Comparison of ENCODE assay signal across 18 cellular contexts in the genomic region with DNA sequence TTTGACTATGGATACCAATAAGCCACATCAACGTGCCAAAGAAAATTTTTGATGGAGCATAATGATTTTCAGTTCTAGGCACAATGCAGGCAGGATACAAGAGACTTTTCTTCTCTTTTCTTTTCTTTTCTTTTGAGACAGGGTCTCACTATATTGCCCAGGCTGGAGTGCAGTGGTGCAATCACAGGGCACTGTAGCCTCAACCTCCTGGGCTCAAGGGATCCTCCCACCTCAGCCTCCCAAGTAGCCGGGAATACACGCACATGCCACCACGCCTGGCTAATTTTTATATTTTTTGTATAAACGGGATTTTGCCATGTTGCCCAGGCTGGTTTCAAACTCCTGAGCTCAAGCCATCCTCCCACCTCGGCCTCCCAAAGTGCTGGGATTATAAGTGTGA. TPM values are rescaled to one million over a fixed set of nuclear protein-coding genes. Genes with fewer than 3 reads are reported as not detected.
"Had no signal": no experiment of that assay in that cellular context is flagged by ENCODE, and none has a peak within 500 bp of the region (broad histone marks: within the 10 kb centered on the region; RNA-seq: fewer than 3 reads in every experiment).

No MANE protein-coding gene starts in this region.

RNA-seq across cellular contexts. Expression of a gene that starts 7.4 kb away (rescaled TPM):
- total RNA-seq: activated naive CD4-positive, alpha-beta T cell treated with anti-CD3 and anti-CD28 coated beads for 36 hours; activated naive CD4-positive, alpha-beta T cell treated with anti-CD3 and anti-CD28 coated beads, Interleukin-2, amount 50 U/mL, for 72 hours; activated naive CD8-positive, alpha-beta T cell treated with anti-CD3 and anti-CD28 coated beads for 36 hours; activated naive CD8-positive, alpha-beta T cell treated with anti-CD3 and anti-CD28 coated beads, Interleukin-2, amount 10 ng/mL, durations not matched to agents 7 days and 5 days; activated T-cell treated with anti-CD3 and anti-CD28 coated beads, Interleukin-2, amount 50 U/mL, for 4 hours; adrenal gland; aorta; ascending aorta; body of pancreas; cardiac muscle cell; cardiac septum; cerebellum; chondrocyte had no signal
- polyA plus RNA-seq: adipose tissue, adrenal gland, aorta, cardiac muscle cell had no signal

RNA-seq across cellular contexts. Expression of a gene that starts 50.2 kb away (rescaled TPM):
- total RNA-seq: activated naive CD4-positive, alpha-beta T cell treated with anti-CD3 and anti-CD28 coated beads for 36 hours; activated naive CD4-positive, alpha-beta T cell treated with anti-CD3 and anti-CD28 coated beads, Interleukin-2, amount 50 U/mL, for 72 hours; activated naive CD8-positive, alpha-beta T cell treated with anti-CD3 and anti-CD28 coated beads for 36 hours; activated naive CD8-positive, alpha-beta T cell treated with anti-CD3 and anti-CD28 coated beads, Interleukin-2, amount 10 ng/mL, durations not matched to agents 7 days and 5 days; activated T-cell treated with anti-CD3 and anti-CD28 coated beads, Interleukin-2, amount 50 U/mL, for 72 hours; activated T-helper 17 cell treated with anti-CD3 and anti-CD28 coated beads, Interleukin-2, amount 50 U/mL, for 72 hours; adrenal gland; aorta; ascending aorta; astrocyte; body of pancreas; bronchial epithelial cell; cardiac septum; cerebellum; chondrocyte had no signal
- polyA plus RNA-seq: adrenal gland had no signal
